In genomic region chr9:33660771-33661170, GRCh38 we compare ENCODE assay signal across 24 cellular contexts.
DNase-seq lines count a peak whose midpoint lies in the region; ATAC-seq, FAIRE-seq and TF ChIP-seq lines count a peak whose summit lies in the region.
"Had no signal": no experiment of that assay in that cellular context is flagged by ENCODE, and none has a peak within 500 bp of the region (broad histone marks: within the 10 kb centered on the region; RNA-seq: fewer than 3 reads in every experiment).

No MANE protein-coding gene starts in this region.

- no peak overlapping the region for H2BK120ac ChIP-seq in IMR-90 (ENCODE audit: low read depth, low read length)

- CTCF ChIA-PET in A549 (lab: Yijun Ruan, JAX) = interaction anchor here (1.3 to 1.6 kb wide), 2 partner anchors 8 to 61 kb away, joined by 3 to 6 read pairs; no protein-coding TSS in a partner anchor
- CTCF ChIA-PET in IMR-90 (lab: Yijun Ruan, JAX) = no interaction called here
- CTCF ChIA-PET in K562 (lab: Yijun Ruan, JAX; ENCODE audit: low intra/inter-chr PET ratio) = no interaction called here

- H3K9me1 ChIP-seq in IMR-90 (ENCODE audit: insufficient read depth, low read length) (no peaks in the 10 kb centered on the region), K562 (ENCODE audit: control insufficient read depth, insufficient read depth, low read length) (no peaks in the 10 kb centered on the region)

- H2AFZ ChIP-seq in IMR-90 (replicated peaks; ENCODE audit: low read length, poor library complexity) (no peak overlapping the region), K562 (ENCODE audit: low read depth, low read length) (no peak overlapping the region)

- no TSS peak for BruUV-seq in IMR-90 (replicated peaks; lab: Mats Ljungman, UMichigan)
- BruUV-seq in K562 (replicated peaks; lab: Mats Ljungman, UMichigan) = no TSS peak

- TF ChIP-seq CTCF in A549 (IDR thresholded peaks at IDR 0.05) = no peak
- TF ChIP-seq CTCF in IMR-90 (conservative IDR thresholded peaks at IDR 0.05; ENCODE audit: low read depth, low read length) = no peak
- no peak for TF ChIP-seq CTCF in K562 (IDR thresholded peaks at IDR 0.05 in 2 of 3, conservative IDR thresholded peaks at IDR 0.05 in 1 of 3; ENCODE audit: insufficient read depth in 2 of 3, low read depth in 1 of 3, low read length in 3 of 3)
- no peak for TF ChIP-seq CTCF in nephron (IDR thresholded peaks at IDR 0.05; ENCODE audit: unreplicated experiment in 3 of 3)
- TF ChIP-seq CTCF in right atrium auricular region (IDR thresholded peaks at IDR 0.05) = no peak
- no peak for TF ChIP-seq CTCF in osteocyte (IDR thresholded peaks at IDR 0.05)

- TF ChIP-seq EP300 in A549 (IDR thresholded peaks at IDR 0.05) (no peak), K562 (IDR thresholded peaks at IDR 0.05; ENCODE audit: low read length) (no peak)

- H3K9me3 ChIP-seq in A549 (no peaks in the 10 kb centered on the region), IMR-90 (ENCODE audit: control insufficient read depth, insufficient read depth, low read length) (no peaks in the 10 kb centered on the region), K562 (replicated peaks; ENCODE audit: control insufficient read depth, insufficient read depth, low read depth, low read length) (no peaks in the 10 kb centered on the region), right atrium auricular region (no peaks in the 10 kb centered on the region)
- H3K9me3 ChIP-seq: Caco-2 had no signal

- H2AK5ac ChIP-seq in IMR-90 (ENCODE audit: low read depth, low read length) = no peak overlapping the region

- no peak overlapping the region for H4K91ac ChIP-seq in IMR-90 (ENCODE audit: insufficient read depth, low read depth, low read length)

- H4K20me1 ChIP-seq in IMR-90 (ENCODE audit: insufficient read depth, low read length) (no peaks in the 10 kb centered on the region), K562 (replicated peaks; ENCODE audit: control insufficient read depth, insufficient read depth, low read length) (no peaks in the 10 kb centered on the region)
- H4K20me1 ChIP-seq: BLaER1 treated with 17β-estradiol and CSF1 and Interleukin-3, amounts not matched to agents 10 nM and 100 nM had no signal

- intact Hi-C loops in IMR-90 (cut with micrococcal nuclease) = no loop called here
- intact Hi-C loops in K562 (cut with micrococcal nuclease) = no loop called here

- H3K23ac ChIP-seq in IMR-90 (ENCODE audit: low read depth, low read length) = no peak overlapping the region

- H2BK5ac ChIP-seq in IMR-90 (ENCODE audit: low read depth, low read length, poor library complexity, severe bottlenecking) = no peak overlapping the region

- no peak overlapping the region for H3K4me3 Mint-ChIP-seq in nephron
- H3K4me3 Mint-ChIP-seq in osteocyte (ENCODE audit: unreplicated experiment) = no peak overlapping the region
- H3K4me3 Mint-ChIP-seq in stimulated activated effector memory CD8-positive, alpha-beta T cell treated with anti-CD3 and anti-CD28 coated beads, Interleukin-12 subunit alpha, Interleukin-12 subunit beta, amount 100 ng/mL, for 72 hours = no peak overlapping the region
- H3K4me3 Mint-ChIP-seq: B cell; CD4-positive, alpha-beta T cell; CD8-positive, alpha-beta T cell had no signal

- H3K4me3 ChIP-seq in A549 = no peak overlapping the region
- H3K4me3 ChIP-seq in IMR-90 (ENCODE audit: insufficient read depth, low read depth, low read length) = no peak overlapping the region
- no peak overlapping the region for H3K4me3 ChIP-seq in K562
- H3K4me3 ChIP-seq in right atrium auricular region = no peak overlapping the region
- H3K4me3 ChIP-seq: BLaER1 treated with 17β-estradiol and CSF1 and Interleukin-3, amounts not matched to agents 10 nM and 100 nM had no signal

- H2AK9ac ChIP-seq in IMR-90 (replicated peaks; ENCODE audit: low read depth, low read length, poor library complexity) = no peak overlapping the region

- H2BK20ac ChIP-seq in IMR-90 (ENCODE audit: low read depth, low read length) = no peak overlapping the region

- no peak for DNase-seq in A549 (ENCODE audit: low read depth in 1 of 2, low spot score in 1 of 2)
- no peak for DNase-seq in IMR-90
- DNase-seq in K562 (ENCODE audit: extremely low read depth in 1 of 4, low spot score in 3 of 4) = no peak
- DNase-seq in right atrium auricular region (ENCODE audit: low spot score) = no peak
- DNase-seq in osteocyte (ENCODE audit: extremely low spot score, unreplicated experiment) = no peak
- DNase-seq in stimulated activated effector memory CD8-positive, alpha-beta T cell treated with anti-CD3 and anti-CD28 coated beads, Interleukin-12 subunit alpha, Interleukin-12 subunit beta, amount 100 ng/mL, for 72 hours (ENCODE audit: low spot score in 2 of 2) = no peak
- DNase-seq: 8988T; AML-193; Caco-2; Calu3; CD4-positive, alpha-beta T cell; CD8-positive, alpha-beta T cell; DMS79 treated with DMSO at 0.1 percent for 48 hours; GF-D8 had no signal

- ATAC-seq in A549 = no peak
- ATAC-seq in IMR-90 (ENCODE audit: low read depth) = no peak
- ATAC-seq in K562 = no peak
- no peak for ATAC-seq in stimulated activated effector memory CD8-positive, alpha-beta T cell treated with anti-CD3 and anti-CD28 coated beads, Interleukin-12 subunit alpha, Interleukin-12 subunit beta, amount 100 ng/mL, for 72 hours
- ATAC-seq in HG02610 (IDR thresholded peaks at IDR 0.05; ENCODE audit: unreplicated experiment) = no peak
- ATAC-seq: CD8-positive, alpha-beta T cell had no signal

- no peaks in the 10 kb centered on the region for H3K79me1 ChIP-seq in IMR-90 (ENCODE audit: low read depth in 1 of 2, low read length in 2 of 2)

- no peaks in the 10 kb centered on the region for H3K4me1 ChIP-seq in A549
- no peaks in the 10 kb centered on the region for H3K4me1 ChIP-seq in IMR-90 (ENCODE audit: control insufficient read depth, insufficient read depth, low read length)
- no peaks in the 10 kb centered on the region for H3K4me1 ChIP-seq in K562 (replicated peaks in 1 of 2; ENCODE audit: control insufficient read depth in 2 of 2, insufficient read depth in 2 of 2, low read length in 2 of 2)
- no peaks in the 10 kb centered on the region for H3K4me1 ChIP-seq in right atrium auricular region
- H3K4me1 ChIP-seq: Caco-2 had no signal

- FAIRE-seq in A549 (lab: Jason Lieb, UNC) (no peak), K562 (lab: Jason Lieb, UNC) (no peak)
- FAIRE-seq: A204.1, D721Med, G401.6, GM12891, GM19239 had no signal

- no peak overlapping the region for H3K4me2 ChIP-seq in A549
- H3K4me2 ChIP-seq in IMR-90 (ENCODE audit: low read depth, low read length) = no peak overlapping the region
- H3K4me2 ChIP-seq in K562 (ENCODE audit: insufficient read depth, low read length) = no peak overlapping the region

- H3K27me3 ChIP-seq in IMR-90 (ENCODE audit: control insufficient read depth, insufficient read depth, low read length) = peaks cover 15% of the 10 kb centered on the region
- H3K27me3 ChIP-seq in K562 (ENCODE audit: control insufficient read depth in 2 of 2, insufficient read depth in 2 of 2, low read length in 2 of 2) = peaks cover 0 to 2% of the 10 kb centered on the region in 2 experiments; a peak in 1 of 5 replicates
- no peaks in the 10 kb centered on the region for H3K27me3 ChIP-seq in right atrium auricular region
- H3K27me3 ChIP-seq: BLaER1 treated with 17β-estradiol and CSF1 and Interleukin-3, amounts not matched to agents 10 nM and 100 nM had no signal

- no peak overlapping the region for H3K4ac ChIP-seq in IMR-90 (ENCODE audit: low read depth, low read length)

- H3K36me3 ChIP-seq in IMR-90 (ENCODE audit: control insufficient read depth, insufficient read depth, low read length) (no peaks in the 10 kb centered on the region), K562 (ENCODE audit: control insufficient read depth, insufficient read depth, low read length) (no peaks in the 10 kb centered on the region), right atrium auricular region (no peaks in the 10 kb centered on the region)
- H3K36me3 ChIP-seq: BLaER1 treated with 17β-estradiol and CSF1 and Interleukin-3, amounts not matched to agents 10 nM and 100 nM had no signal

- H3K27ac Mint-ChIP-seq in nephron (peak overlapping the region; percentile 29 to 79 (median 42)), osteocyte (ENCODE audit: unreplicated experiment) (no peak overlapping the region)
- no peak overlapping the region for H3K27ac Mint-ChIP-seq in stimulated activated effector memory CD8-positive, alpha-beta T cell treated with anti-CD3 and anti-CD28 coated beads, Interleukin-12 subunit alpha, Interleukin-12 subunit beta, amount 100 ng/mL, for 72 hours
- H3K27ac Mint-ChIP-seq: B cell; CD4-positive, alpha-beta T cell; CD8-positive, alpha-beta T cell had no signal

- H3K9me3 Mint-ChIP-seq in nephron (no peaks in the 10 kb centered on the region), osteocyte (ENCODE audit: unreplicated experiment) (no peaks in the 10 kb centered on the region)
- no peaks in the 10 kb centered on the region for H3K9me3 Mint-ChIP-seq in stimulated activated effector memory CD8-positive, alpha-beta T cell treated with anti-CD3 and anti-CD28 coated beads, Interleukin-12 subunit alpha, Interleukin-12 subunit beta, amount 100 ng/mL, for 72 hours
- H3K9me3 Mint-ChIP-seq: CD4-positive, alpha-beta T cell; CD8-positive, alpha-beta T cell had no signal

- in situ Hi-C loops in IMR-90 (cut with MboI; ENCODE audit: low sequenced_read_pairs) (no loop called here), K562 (cut with MboI) (no loop called here)

- 49% methylated on average over 3 of the region's 3 CpGs for whole genome bisulfite sequencing in A549 (ENCODE audit: missing lambda C conversion rate)
- WGBS in IMR-90 (ENCODE audit: extremely low coverage in 2 of 2, insufficient read length in 1 of 2), 2 experiments = no CpG with 5 or more reads among the region's 3 CpGs
- WGBS in K562 (ENCODE audit: insufficient coverage, low coverage, missing lambda C conversion rate) = 7% methylated on average over 2 of the region's 3 CpGs

- H3K4me1 Mint-ChIP-seq in nephron (peaks cover 30% of the 10 kb centered on the region), osteocyte (ENCODE audit: unreplicated experiment) (no peaks in the 10 kb centered on the region)
- no peaks in the 10 kb centered on the region for H3K4me1 Mint-ChIP-seq in stimulated activated effector memory CD8-positive, alpha-beta T cell treated with anti-CD3 and anti-CD28 coated beads, Interleukin-12 subunit alpha, Interleukin-12 subunit beta, amount 100 ng/mL, for 72 hours
- H3K4me1 Mint-ChIP-seq: B cell had no signal

- no peak overlapping the region for H2BK15ac ChIP-seq in IMR-90 (ENCODE audit: low read depth, low read length)

- H4K8ac ChIP-seq in IMR-90 (ENCODE audit: low read depth in 2 of 2, low read length in 2 of 2) = no peak overlapping the region

- H3K9ac ChIP-seq in IMR-90 (ENCODE audit: low read depth, low read length) (no peak overlapping the region), K562 (ENCODE audit: insufficient read depth in 1 of 2, low read depth in 2 of 2, low read length in 2 of 2) (no peak overlapping the region)
- H3K9ac ChIP-seq: BLaER1 treated with 17β-estradiol and CSF1 and Interleukin-3, amounts not matched to agents 10 nM and 100 nM had no signal

- H3K18ac ChIP-seq in IMR-90 (ENCODE audit: low read depth, low read length) = no peak overlapping the region

- dilution Hi-C loops in IMR-90 (cut with HindIII; ENCODE audit: low sequenced_read_pairs, unreplicated experiment) = no loop called here

- TF ChIP-seq POLR2A in A549 (IDR thresholded peaks at IDR 0.05; ENCODE audit: low read length) = no peak
- TF ChIP-seq POLR2A in IMR-90 (IDR thresholded peaks at IDR 0.05; ENCODE audit: low read depth, low read length) = no peak
- TF ChIP-seq POLR2A in K562 (conservative IDR thresholded peaks at IDR 0.05) = no peak

- no peaks in the 10 kb centered on the region for H3K79me2 ChIP-seq in K562 (ENCODE audit: control insufficient read depth, insufficient read depth, low read length)

- H3K56ac ChIP-seq in IMR-90 (ENCODE audit: extremely low read depth, insufficient read depth, low read length) = no peak overlapping the region

- H3K36me3 Mint-ChIP-seq in nephron (ENCODE audit: low read depth) = no peaks in the 10 kb centered on the region
- no peaks in the 10 kb centered on the region for H3K36me3 Mint-ChIP-seq in osteocyte (ENCODE audit: unreplicated experiment)
- H3K36me3 Mint-ChIP-seq in stimulated activated effector memory CD8-positive, alpha-beta T cell treated with anti-CD3 and anti-CD28 coated beads, Interleukin-12 subunit alpha, Interleukin-12 subunit beta, amount 100 ng/mL, for 72 hours = no peaks in the 10 kb centered on the region
- H3K36me3 Mint-ChIP-seq: CD8-positive, alpha-beta T cell had no signal

- H3K27ac ChIP-seq in A549 (no peak overlapping the region), IMR-90 (ENCODE audit: insufficient read depth, low read length) (no peak overlapping the region), K562 (ENCODE audit: extremely low read depth, low read depth, low read length) (no peak overlapping the region), right atrium auricular region (no peak overlapping the region)
- H3K27ac ChIP-seq: BLaER1 treated with 17β-estradiol and CSF1 and Interleukin-3, amounts not matched to agents 10 nM and 100 nM; C4-2B had no signal

- no peak overlapping the region for H4K5ac ChIP-seq in IMR-90 (ENCODE audit: low read depth, low read length)

- POLR2A ChIA-PET in A549 (lab: Yijun Ruan, JAX) (no interaction called here), IMR-90 (lab: Charles Lee; ENCODE audit: unreplicated experiment) (no interaction called here), K562 (lab: Yijun Ruan, JAX) (no interaction called here)

- no peak overlapping the region for H3K14ac ChIP-seq in IMR-90 (replicated peaks; ENCODE audit: low read depth, low read length)

- TF ChIP-seq RAD21 in A549 (conservative IDR thresholded peaks at IDR 0.05 in 1 of 2, IDR thresholded peaks at IDR 0.05 in 1 of 2) = no peak
- no peak for TF ChIP-seq RAD21 in IMR-90 (IDR thresholded peaks at IDR 0.05; ENCODE audit: low read length)
- TF ChIP-seq RAD21 in K562 (CRISPR knock-in tag; conservative IDR thresholded peaks at IDR 0.05 in 1 of 2, IDR thresholded peaks at IDR 0.05 in 1 of 2) = no peak

- H3K27me3 Mint-ChIP-seq in nephron (ENCODE audit: low read depth) = no peaks in the 10 kb centered on the region
- peaks cover 51% of the 10 kb centered on the region for H3K27me3 Mint-ChIP-seq in osteocyte (ENCODE audit: unreplicated experiment)

Comparison
In these comparisons a context has a peak if more than half of its experiments do, and no peak if none do; other contexts are left out.
1. H3K27ac Mint-ChIP-seq: peak in nephron (3 of 3); none in osteocyte (single experiment) and stimulated activated effector memory CD8-positive, alpha-beta T cell treated with anti-CD3 and anti-CD28 coated beads, Interleukin-12 subunit alpha, Interleukin-12 subunit beta, amount 100 ng/mL, for 72 hours (single experiment).
2. Of the 35 proteins assayed by ChIP-seq in both K562 and A549: peak only in K562: none; only in A549: none; in both: MAFK; in neither: 34.